In genomic region chr11:75025561-75025960, GRCh38 we compare ENCODE assay signal across 32 cellular contexts.
"Had no signal": no experiment of that assay in that cellular context is flagged by ENCODE, and none has a peak within 500 bp of the region (broad histone marks: within the 10 kb centered on the region; RNA-seq: fewer than 3 reads in every experiment).

No MANE protein-coding gene starts in this region.

- H3K27ac Mint-ChIP-seq: activated CD4-positive, alpha-beta memory T cell treated with anti-CD3 and anti-CD28 coated beads for 36 hours; activated CD4-positive, alpha-beta T cell treated with anti-CD3 and anti-CD28 coated beads for 36 hours; activated CD4-positive, alpha-beta T cell treated with anti-CD3 and anti-CD28 coated beads, Interleukin-2, amount 10 ng/mL, durations not matched to agents 24 days and 14 days; activated CD8-positive, alpha-beta memory T cell treated with anti-CD3 and anti-CD28 coated beads, Interleukin-2, amount 10 ng/mL, durations not matched to agents 7 days and 5 days; activated CD8-positive, alpha-beta T cell treated with anti-CD3 and anti-CD28 coated beads, Interleukin-2, amount 10 ng/mL, durations not matched to agents 7 days and 5 days; activated naive CD4-positive, alpha-beta T cell treated with anti-CD3 and anti-CD28 coated beads for 36 hours; activated naive CD4-positive, alpha-beta T cell treated with anti-CD3 and anti-CD28 coated beads, Interleukin-2, amount 50 U/mL, for 24 hours; activated naive CD8-positive, alpha-beta T cell treated with anti-CD3 and anti-CD28 coated beads for 36 hours; activated naive CD8-positive, alpha-beta T cell treated with anti-CD3 and anti-CD28 coated beads, Interleukin-2, amount 50 U/mL, for 24 hours; activated T-helper 1 cell treated with anti-CD3 and anti-CD28 coated beads, Interleukin-12 subunit alpha, Interleukin-12 subunit beta, Interleukin-2, Interleukin-4 antibody, amounts not matched to agents 30 ng/mL and 10 ng/mL and 1 ng/mL, durations not matched to agents 14 hours and 24 hours and 36 hours; activated T-helper 2 cell treated with anti-CD3 and anti-CD28 coated beads, Interferon-gamma antibody, Interleukin-2, Interleukin-4, amounts not matched to agents 10 μg/mL and 5 μg/mL and 100 μg/mL, durations not matched to agents 14 hours and 24 hours and 36 hours; effector memory CD8-positive, alpha-beta T cell; T-helper 17 cell; T-helper 2 cell treated with Interferon-gamma antibody and Interleukin-4, amounts not matched to agents 5 μg/mL and 100 μg/mL, for 36 hours had no signal

- H3K4me3 Mint-ChIP-seq: activated CD4-positive, alpha-beta memory T cell treated with anti-CD3 and anti-CD28 coated beads for 36 hours; activated CD4-positive, alpha-beta T cell treated with anti-CD3 and anti-CD28 coated beads for 36 hours; activated CD4-positive, alpha-beta T cell treated with anti-CD3 and anti-CD28 coated beads, Interleukin-2, amount 10 ng/mL, durations not matched to agents 24 days and 14 days; activated CD8-positive, alpha-beta memory T cell treated with anti-CD3 and anti-CD28 coated beads, Interleukin-2, amount 10 ng/mL, durations not matched to agents 7 days and 5 days; activated CD8-positive, alpha-beta T cell treated with anti-CD3 and anti-CD28 coated beads, Interleukin-2, amount 10 ng/mL, durations not matched to agents 7 days and 5 days; activated naive CD4-positive, alpha-beta T cell treated with anti-CD3 and anti-CD28 coated beads for 36 hours; activated naive CD4-positive, alpha-beta T cell treated with anti-CD3 and anti-CD28 coated beads, Interleukin-2, amount 50 U/mL, for 24 hours; activated naive CD8-positive, alpha-beta T cell treated with anti-CD3 and anti-CD28 coated beads for 36 hours; activated naive CD8-positive, alpha-beta T cell treated with anti-CD3 and anti-CD28 coated beads, Interleukin-2, amount 50 U/mL, for 24 hours; activated T-helper 1 cell treated with anti-CD3 and anti-CD28 coated beads, Interleukin-12 subunit alpha, Interleukin-12 subunit beta, Interleukin-2, Interleukin-4 antibody, amounts not matched to agents 30 ng/mL and 10 ng/mL and 1 ng/mL, durations not matched to agents 14 hours and 24 hours and 36 hours; brain; effector memory CD8-positive, alpha-beta T cell; T-helper 17 cell; T-helper 2 cell treated with Interferon-gamma antibody and Interleukin-4, amounts not matched to agents 5 μg/mL and 100 μg/mL, for 36 hours had no signal

- H3K9me3 ChIP-seq: ascending aorta, breast epithelium, colonic mucosa, esophagus squamous epithelium had no signal

- H3K27me3 ChIP-seq: ascending aorta, breast epithelium, cardiac muscle cell, colonic mucosa had no signal

- H3K4me1 ChIP-seq: ascending aorta, breast epithelium, colonic mucosa, esophagus squamous epithelium had no signal

- DNase-seq: activated CD4-positive, alpha-beta memory T cell treated with anti-CD3 and anti-CD28 coated beads for 36 hours; activated CD4-positive, alpha-beta T cell treated with anti-CD3 and anti-CD28 coated beads for 36 hours; activated CD4-positive, alpha-beta T cell treated with anti-CD3 and anti-CD28 coated beads, Interleukin-2, amount 10 ng/mL, durations not matched to agents 24 days and 14 days; activated CD4-positive, CD25-positive, alpha-beta regulatory T cell; activated CD4-positive, CD25-positive, alpha-beta regulatory T cell treated with anti-CD3 and anti-CD28 coated beads, Interleukin-2, amount 50 U/mL, for 72 hours; activated CD8-positive, alpha-beta memory T cell treated with anti-CD3 and anti-CD28 coated beads, Interleukin-2, amount 10 ng/mL, durations not matched to agents 7 days and 5 days; activated CD8-positive, alpha-beta memory T cell treated with anti-CD3 and anti-CD28 coated beads, Interleukin-2, amount 50 U/mL, for 4 hours; activated CD8-positive, alpha-beta T cell treated with anti-CD3 and anti-CD28 coated beads, Interleukin-2, amount 10 ng/mL, durations not matched to agents 7 days and 5 days; activated effector memory CD4-positive, alpha-beta T cell treated with anti-CD3 and anti-CD28 coated beads, Interleukin-2, amount 50 U/mL, for 16 hours; activated naive CD4-positive, alpha-beta T cell treated with anti-CD3 and anti-CD28 coated beads for 36 hours; activated naive CD8-positive, alpha-beta T cell treated with anti-CD3 and anti-CD28 coated beads for 36 hours; activated naive CD8-positive, alpha-beta T cell treated with anti-CD3 and anti-CD28 coated beads, Interleukin-2, amount 50 U/mL, for 24 hours; activated T-cell treated with anti-CD3 and anti-CD28 coated beads, Interleukin-2, amount 50 U/mL, for 1 hour; activated T-cell treated with anti-CD3 and anti-CD28 coated beads, Interleukin-2, amount 50 U/mL, for 48 hours; central memory CD4-positive, alpha-beta T cell; cerebellar nuclear complex; colonic mucosa; effector CD4-positive, alpha-beta T cell; effector memory CD8-positive, alpha-beta T cell; esophagus squamous epithelium; T-helper 1 cell; T-helper 17 cell; T1000 had no signal

- H3K27ac ChIP-seq: ascending aorta, breast epithelium, cardiac muscle cell, colonic mucosa, epithelial cell of prostate, esophagus squamous epithelium had no signal

- H3K9me3 Mint-ChIP-seq: activated CD4-positive, alpha-beta memory T cell treated with anti-CD3 and anti-CD28 coated beads for 36 hours; activated CD4-positive, alpha-beta T cell treated with anti-CD3 and anti-CD28 coated beads, Interleukin-2, amount 10 ng/mL, durations not matched to agents 24 days and 14 days; activated naive CD4-positive, alpha-beta T cell treated with anti-CD3 and anti-CD28 coated beads for 36 hours; activated naive CD4-positive, alpha-beta T cell treated with anti-CD3 and anti-CD28 coated beads, Interleukin-2, amount 50 U/mL, for 24 hours; activated naive CD8-positive, alpha-beta T cell treated with anti-CD3 and anti-CD28 coated beads for 36 hours; activated naive CD8-positive, alpha-beta T cell treated with anti-CD3 and anti-CD28 coated beads, Interleukin-2, amount 50 U/mL, for 24 hours; activated T-helper 1 cell treated with anti-CD3 and anti-CD28 coated beads, Interleukin-12 subunit alpha, Interleukin-12 subunit beta, Interleukin-2, Interleukin-4 antibody, amounts not matched to agents 30 ng/mL and 10 ng/mL and 1 ng/mL, durations not matched to agents 14 hours and 24 hours and 36 hours; activated T-helper 2 cell treated with anti-CD3 and anti-CD28 coated beads, Interferon-gamma antibody, Interleukin-2, Interleukin-4, amounts not matched to agents 10 μg/mL and 5 μg/mL and 100 μg/mL, durations not matched to agents 14 hours and 24 hours and 36 hours; effector memory CD8-positive, alpha-beta T cell; T-helper 2 cell treated with Interferon-gamma antibody and Interleukin-4, amounts not matched to agents 5 μg/mL and 100 μg/mL, for 36 hours had no signal

- H3K4me3 ChIP-seq: ascending aorta, breast epithelium, cardiac muscle cell, colonic mucosa, esophagus squamous epithelium had no signal

- H3K36me3 ChIP-seq: ascending aorta, breast epithelium, cardiac muscle cell, colonic mucosa, esophagus squamous epithelium had no signal

- H3K36me3 Mint-ChIP-seq: activated CD4-positive, alpha-beta memory T cell treated with anti-CD3 and anti-CD28 coated beads for 36 hours; activated naive CD4-positive, alpha-beta T cell treated with anti-CD3 and anti-CD28 coated beads, Interleukin-2, amount 50 U/mL, for 24 hours; activated naive CD8-positive, alpha-beta T cell treated with anti-CD3 and anti-CD28 coated beads for 36 hours had no signal

- H3K4me1 Mint-ChIP-seq: activated CD4-positive, alpha-beta T cell treated with anti-CD3 and anti-CD28 coated beads for 36 hours; activated CD4-positive, alpha-beta T cell treated with anti-CD3 and anti-CD28 coated beads, Interleukin-2, amount 10 ng/mL, durations not matched to agents 24 days and 14 days; activated CD8-positive, alpha-beta memory T cell treated with anti-CD3 and anti-CD28 coated beads, Interleukin-2, amount 10 ng/mL, durations not matched to agents 7 days and 5 days; activated naive CD4-positive, alpha-beta T cell treated with anti-CD3 and anti-CD28 coated beads, Interleukin-2, amount 50 U/mL, for 24 hours; activated naive CD8-positive, alpha-beta T cell treated with anti-CD3 and anti-CD28 coated beads for 36 hours; activated naive CD8-positive, alpha-beta T cell treated with anti-CD3 and anti-CD28 coated beads, Interleukin-2, amount 50 U/mL, for 24 hours had no signal

- H3K27me3 Mint-ChIP-seq: activated CD4-positive, alpha-beta memory T cell treated with anti-CD3 and anti-CD28 coated beads for 36 hours; activated CD4-positive, alpha-beta T cell treated with anti-CD3 and anti-CD28 coated beads for 36 hours; activated CD4-positive, alpha-beta T cell treated with anti-CD3 and anti-CD28 coated beads, Interleukin-2, amount 10 ng/mL, durations not matched to agents 24 days and 14 days; activated CD8-positive, alpha-beta memory T cell treated with anti-CD3 and anti-CD28 coated beads, Interleukin-2, amount 10 ng/mL, durations not matched to agents 7 days and 5 days; activated naive CD8-positive, alpha-beta T cell treated with anti-CD3 and anti-CD28 coated beads for 36 hours; activated naive CD8-positive, alpha-beta T cell treated with anti-CD3 and anti-CD28 coated beads, Interleukin-2, amount 50 U/mL, for 24 hours had no signal
